8 cellular contexts compared by ENCODE assay signal in genomic region chr7:150973571-150974451, GRCh38. TPM values are rescaled to one million over a fixed set of nuclear protein-coding genes. Genes with fewer than 3 reads are reported as not detected.
DNase-seq lines count a peak whose midpoint lies in the region; ATAC-seq, FAIRE-seq and TF ChIP-seq lines count a peak whose summit lies in the region.

No MANE protein-coding gene starts in this region.

- intact Hi-C loops in breast epithelium (cut with DNase I; ENCODE audit: low total_unique reads) (no loop called here), pancreas (cut with DNase I) (no loop called here)

- no peak for FAIRE-seq in pancreas (lab: Jason Lieb, UNC)

- no peak for TF ChIP-seq POLR2A in breast epithelium (IDR thresholded peaks at IDR 0.05)

- 56 to 58% methylated on average over 25 to 27 of the region's 27 CpGs for whole genome bisulfite sequencing in pancreas, 2 donors

- peaks cover 8 to 9% of the 10 kb centered on the region in 2 donors for H3K4me1 ChIP-seq in breast epithelium
- H3K4me1 ChIP-seq in pancreas, result no peaks in the 10 kb centered on the region

- H3K4me3 ChIP-seq in breast epithelium, result peak overlapping the region in 2 of 3 donors; percentile 53 to 73
- peak overlapping the region in 2 of 4 donors; percentile 57 to 60 for H3K4me3 ChIP-seq in pancreas

- H3K9me3 ChIP-seq in breast epithelium, result no peaks in the 10 kb centered on the region
- H3K9me3 ChIP-seq in pancreas, result no peaks in the 10 kb centered on the region

- ATAC-seq in GM21367 (IDR thresholded peaks at IDR 0.05; ENCODE audit: unreplicated experiment), result peak; percentile 3
- ATAC-seq in pancreas, result peak in 3 of 4 donors; percentile 6 to 37 (median 24)
- no peak for ATAC-seq in GM19035 (IDR thresholded peaks at IDR 0.05; ENCODE audit: unreplicated experiment)

- H3K27ac ChIP-seq in breast epithelium (no peak overlapping the region), pancreas (no peak overlapping the region)

- H3K27me3 ChIP-seq in breast epithelium (peaks cover 13 to 28% of the 10 kb centered on the region in 2 donors), pancreas (peaks cover 0 to 6% (median 0%) of the 10 kb centered on the region in 4 donors)

- TF ChIP-seq CTCF in breast epithelium (IDR thresholded peaks at IDR 0.05) (no peak), pancreas (IDR thresholded peaks at IDR 0.05) (no peak)

- H3K36me3 ChIP-seq in breast epithelium (no peaks in the 10 kb centered on the region), pancreas (no peaks in the 10 kb centered on the region)

- peak; percentile 82 for DNase-seq in NCI-H2171 treated with DMSO at 0.1 percent for 48 hours (lab: John Stamatoyannopoulos, UW)
- DNase-seq in breast epithelium (ENCODE audit: low spot score in 2 of 2), result no peak
- peak in 2 of 6 donors; percentile 26 to 74 for DNase-seq in pancreas
- DNase-seq in activated CD4-positive, CD25-positive, alpha-beta regulatory T cell treated with anti-CD3 and anti-CD28 coated beads, Interleukin-2, amount 50 U/mL, for 72 hours, result no peak
- DNase-seq in middle frontal gyrus (ENCODE audit: extremely low spot score, low spot score), result no peak
- DNase-seq in ureter (ENCODE audit: low spot score), result no peak

RNA-seq across cellular contexts. Expression of gene KCNH2, which starts 4.3 kb away (rescaled TPM):
- total RNA-seq in breast epithelium (under 1 TPM; under 0.01 to 0.29 (median 0.16) TPM), pancreas (1 to 10 TPM; 1.4 to 4.4 (median 3.0) TPM), ureter (17.7 TPM)
- 10 to 100 TPM in 1 of 2 donors, 1 to 10 TPM in 1; 7.4 to 27.9 TPM for polyA plus RNA-seq in pancreas

RNA-seq across cellular contexts. Expression of gene NOS3, which starts 17.0 kb away (rescaled TPM):
- 10 to 100 TPM in 1 of 3 donors, 1 to 10 TPM in 2; 3.8 to 35.1 (median 5.1) TPM for total RNA-seq in breast epithelium
- total RNA-seq in pancreas, result 1 to 10 TPM; 1.0 to 5.1 (median 3.1) TPM
- polyA plus RNA-seq in pancreas, result 10 to 100 TPM in 1 of 2 donors, 1 to 10 TPM in 1; 6.0 to 12.5 TPM
- total RNA-seq in ureter, result 50.7 TPM

RNA-seq across cellular contexts. Expression of gene ATG9B, which starts 50.5 kb away (rescaled TPM):
- total RNA-seq in breast epithelium (1 to 10 TPM in 1 of 3 donors, under 1 TPM in 1, not detected in 1; 0.44 to 2.0 TPM), pancreas (under 1 TPM in 5 of 6 donors, not detected in 1; 0.06 to 0.46 (median 0.20) TPM), ureter (0.55 TPM)
- polyA plus RNA-seq in pancreas, result 1 to 10 TPM in 1 of 2 donors, under 1 TPM in 1; 0.72 to 1.5 TPM

RNA-seq across cellular contexts. Expression of gene ABCB8, which starts 54.4 kb away (rescaled TPM):
- 10 to 100 TPM; 14.7 to 19.3 (median 17.6) TPM for total RNA-seq in breast epithelium
- 10 to 100 TPM in 3 of 6 donors, 1 to 10 TPM in 3; 6.1 to 18.5 (median 10.1) TPM for total RNA-seq in pancreas
- 10 to 100 TPM; 23.6 to 29.0 TPM for polyA plus RNA-seq in pancreas
- 32.4 TPM for total RNA-seq in ureter
